Comparison of ENCODE assay signal across 13 cellular contexts in the genomic region with DNA sequence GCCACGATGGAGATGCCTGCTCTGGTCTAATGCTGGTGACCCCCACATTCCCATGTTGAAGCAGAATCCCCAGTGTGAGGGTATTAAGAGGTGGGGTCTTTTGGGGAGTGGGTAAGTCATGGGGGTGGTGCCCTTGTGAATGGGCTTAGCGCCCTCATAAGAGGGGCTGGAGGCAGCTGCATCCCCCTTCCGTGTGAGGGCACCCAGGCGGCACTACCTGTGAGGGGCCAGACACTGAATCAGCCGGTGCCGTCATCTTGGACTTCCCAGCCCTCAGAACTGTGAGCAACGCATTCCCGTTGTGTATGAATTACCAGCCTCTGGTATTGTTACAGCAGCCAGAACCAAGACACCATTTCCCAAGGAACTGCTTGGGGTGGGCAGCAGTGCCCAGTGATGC. TPM values are rescaled to one million over a fixed set of nuclear protein-coding genes. Genes with fewer than 3 reads are reported as not detected.
DNase-seq lines count a peak whose midpoint lies in the region; ATAC-seq, FAIRE-seq and TF ChIP-seq lines count a peak whose summit lies in the region.
"Had no signal": no experiment of that assay in that cellular context is flagged by ENCODE, and none has a peak within 500 bp of the region (broad histone marks: within the 10 kb centered on the region; RNA-seq: fewer than 3 reads in every experiment).

No MANE protein-coding gene starts in this region.

- peaks cover 8% of the 10 kb centered on the region for H3K27me3 Mint-ChIP-seq in activated T-cell treated with anti-CD3 and anti-CD28 coated beads, Interleukin-2, amount 50 U/mL, for 24 hours
- H3K27me3 Mint-ChIP-seq in activated T-cell treated with anti-CD3 and anti-CD28 coated beads, Interleukin-2, amount 50 U/mL, for 4 hours (ENCODE audit: low read depth), result peaks cover 4% of the 10 kb centered on the region
- H3K27me3 Mint-ChIP-seq in chondrocyte (ENCODE audit: low read depth), result no peaks in the 10 kb centered on the region
- H3K27me3 Mint-ChIP-seq: CD4-positive, CD25-positive, alpha-beta regulatory T cell had no signal

- H3K27ac Mint-ChIP-seq in activated T-cell treated with anti-CD3 and anti-CD28 coated beads, Interleukin-2, amount 50 U/mL, for 24 hours, result no peak overlapping the region
- H3K27ac Mint-ChIP-seq in chondrocyte (ENCODE audit: unreplicated experiment), result no peak overlapping the region
- H3K27ac Mint-ChIP-seq: CD4-positive, CD25-positive, alpha-beta regulatory T cell had no signal

- H3K36me3 ChIP-seq in kidney (ENCODE audit: control insufficient read depth in 1 of 2, insufficient read depth in 2 of 2, low read length in 2 of 2) (no peaks in the 10 kb centered on the region), mucosa of descending colon (ENCODE audit: low read depth) (no peaks in the 10 kb centered on the region)
- H3K36me3 ChIP-seq: BLaER1 treated with 17β-estradiol and CSF1 and Interleukin-3, amounts not matched to agents 10 nM and 100 nM had no signal

- no peak for TF ChIP-seq CTCF in chondrocyte (IDR thresholded peaks at IDR 0.05)
- TF ChIP-seq CTCF in kidney (IDR thresholded peaks at IDR 0.05; ENCODE audit: borderline replicate concordance, extremely low read depth, insufficient read depth), result no peak
- no peak for TF ChIP-seq CTCF in mucosa of descending colon (IDR thresholded peaks at IDR 0.05)

- H3K9ac ChIP-seq in kidney (ENCODE audit: low read length in 2 of 2), result no peak overlapping the region
- H3K9ac ChIP-seq: BLaER1 treated with 17β-estradiol and CSF1 and Interleukin-3, amounts not matched to agents 10 nM and 100 nM had no signal

- ATAC-seq in activated T-cell treated with anti-CD3 and anti-CD28 coated beads, Interleukin-2, amount 50 U/mL, for 4 hours, result no peak
- no peak for ATAC-seq in sciatic nerve
- ATAC-seq in mucosa of descending colon, result no peak

- H3K36me3 Mint-ChIP-seq in activated T-cell treated with anti-CD3 and anti-CD28 coated beads, Interleukin-2, amount 50 U/mL, for 24 hours (ENCODE audit: low read depth), result no peaks in the 10 kb centered on the region
- H3K36me3 Mint-ChIP-seq in activated T-cell treated with anti-CD3 and anti-CD28 coated beads, Interleukin-2, amount 50 U/mL, for 4 hours (ENCODE audit: insufficient read depth), result no peaks in the 10 kb centered on the region
- H3K36me3 Mint-ChIP-seq in chondrocyte (ENCODE audit: low read depth), result no peaks in the 10 kb centered on the region
- H3K36me3 Mint-ChIP-seq: CD4-positive, CD25-positive, alpha-beta regulatory T cell had no signal

- TF ChIP-seq POLR2A in GM12891 (IDR thresholded peaks at IDR 0.05; ENCODE audit: low read depth, low read length), result no peak

- H3K27ac ChIP-seq in kidney (ENCODE audit: low read depth in 2 of 2, low read length in 2 of 2), result no peak overlapping the region

- H3K9me3 ChIP-seq in kidney (ENCODE audit: control insufficient read depth in 1 of 2, low read length in 2 of 2) (no peaks in the 10 kb centered on the region), mucosa of descending colon (no peaks in the 10 kb centered on the region)

- intact Hi-C loops in kidney (cut with DNase I), result no loop called here
- intact Hi-C loops in sciatic nerve (cut with DNase I), result no loop called here
- intact Hi-C loops in mucosa of descending colon (cut with DNase I, micrococcal nuclease), result no loop called here

- peak; percentile 3 for DNase-seq in activated T-cell treated with anti-CD3 and anti-CD28 coated beads, Interleukin-2, amount 50 U/mL, for 24 hours
- no peak for DNase-seq in activated T-cell treated with anti-CD3 and anti-CD28 coated beads, Interleukin-2, amount 50 U/mL, for 4 hours
- DNase-seq in chondrocyte (ENCODE audit: low spot score), result peak; percentile 73
- peak; percentile 61 for DNase-seq in kidney
- DNase-seq in sciatic nerve (ENCODE audit: low spot score), result peak; percentile 43
- no peak for DNase-seq in mucosa of descending colon
- DNase-seq in GM12891 (ENCODE audit: insufficient read length, low spot score), result no peak
- DNase-seq: ACHN; CD4-positive, CD25-positive, alpha-beta regulatory T cell; DMS53; H7 had no signal

- no peak overlapping the region for H3K4me3 ChIP-seq in kidney (ENCODE audit: low read length in 2 of 2)
- no peak overlapping the region for H3K4me3 ChIP-seq in mucosa of descending colon
- H3K4me3 ChIP-seq: BLaER1 treated with 17β-estradiol and CSF1 and Interleukin-3, amounts not matched to agents 10 nM and 100 nM had no signal

- no peaks in the 10 kb centered on the region for H3K9me3 Mint-ChIP-seq in activated T-cell treated with anti-CD3 and anti-CD28 coated beads, Interleukin-2, amount 50 U/mL, for 24 hours
- no peaks in the 10 kb centered on the region for H3K9me3 Mint-ChIP-seq in activated T-cell treated with anti-CD3 and anti-CD28 coated beads, Interleukin-2, amount 50 U/mL, for 4 hours
- H3K9me3 Mint-ChIP-seq in chondrocyte (ENCODE audit: low read depth), result peaks cover 3% of the 10 kb centered on the region
- H3K9me3 Mint-ChIP-seq: CD4-positive, CD25-positive, alpha-beta regulatory T cell had no signal

- H3K4me1 ChIP-seq in kidney (ENCODE audit: control insufficient read depth in 1 of 2, insufficient read depth in 1 of 2, low read depth in 1 of 2, low read length in 2 of 2) (no peaks in the 10 kb centered on the region), mucosa of descending colon (ENCODE audit: low read depth) (no peaks in the 10 kb centered on the region)

- FAIRE-seq in kidney (lab: Jason Lieb, UNC) (no peak), GM12891 (lab: Jason Lieb, UNC) (no peak)
- FAIRE-seq: GM18507 had no signal

- H3K4me3 Mint-ChIP-seq in activated T-cell treated with anti-CD3 and anti-CD28 coated beads, Interleukin-2, amount 50 U/mL, for 24 hours, result no peak overlapping the region
- no peak overlapping the region for H3K4me3 Mint-ChIP-seq in activated T-cell treated with anti-CD3 and anti-CD28 coated beads, Interleukin-2, amount 50 U/mL, for 4 hours
- H3K4me3 Mint-ChIP-seq in chondrocyte (ENCODE audit: unreplicated experiment), result no peak overlapping the region
- H3K4me3 Mint-ChIP-seq: CD4-positive, CD25-positive, alpha-beta regulatory T cell had no signal

- H3K4me1 Mint-ChIP-seq in activated T-cell treated with anti-CD3 and anti-CD28 coated beads, Interleukin-2, amount 50 U/mL, for 24 hours (ENCODE audit: low read depth), result no peaks in the 10 kb centered on the region
- H3K4me1 Mint-ChIP-seq in activated T-cell treated with anti-CD3 and anti-CD28 coated beads, Interleukin-2, amount 50 U/mL, for 4 hours (ENCODE audit: low read depth), result no peaks in the 10 kb centered on the region
- H3K4me1 Mint-ChIP-seq in chondrocyte (ENCODE audit: low read depth), result no peaks in the 10 kb centered on the region
- H3K4me1 Mint-ChIP-seq: CD4-positive, CD25-positive, alpha-beta regulatory T cell had no signal

TF ChIP-seq in GM12891, 5 proteins besides CTCF, POLR2A, EP300 and RAD21:
- no peak for TF ChIP-seq PAX5 (IDR thresholded peaks at IDR 0.05; ENCODE audit: insufficient read depth, low read length, severe bottlenecking)
- TF ChIP-seq SPI1 (IDR thresholded peaks at IDR 0.05; ENCODE audit: low read depth, low read length), result no peak
- TF ChIP-seq TAF1 (IDR thresholded peaks at IDR 0.05; ENCODE audit: low read depth, low read length), result no peak
- TF ChIP-seq POU2F2 (IDR thresholded peaks at IDR 0.05; ENCODE audit: low read depth, low read length), result no peak
- no peak for TF ChIP-seq POLR2AphosphoS5 (IDR thresholded peaks at IDR 0.05; ENCODE audit: low read depth, low read length)

RNA-seq across cellular contexts. Expression of a gene that starts 27.0 kb away (rescaled TPM):
- total RNA-seq in activated T-cell treated with anti-CD3 and anti-CD28 coated beads, Interleukin-2, amount 50 U/mL, for 4 hours, result 10 to 100 TPM; 17.2 to 19.5 (median 18.4) TPM
- total RNA-seq in chondrocyte (43.4 to 49.6 TPM (median 44.9 TPM) in 3 replicates), kidney (73.9 TPM), sciatic nerve (118 TPM), mucosa of descending colon (10 to 100 TPM; 36.1 to 75.7 (median 56.1) TPM)
- polyA plus RNA-seq in kidney (ENCODE audit: insufficient read depth, low read depth, low replicate concordance), result 88.1 TPM
- 0.28 TPM for polyA plus RNA-seq in GM12891 (2012; ENCODE audit: low read depth, missing spikeins)

Comparison
In these comparisons a context has a peak if more than half of its experiments do, and no peak if none do; other contexts are left out.
1. DNase-seq: peak in activated T-cell treated with anti-CD3 and anti-CD28 coated beads, Interleukin-2, amount 50 U/mL, for 24 hours (single experiment), chondrocyte (single experiment), kidney (single experiment) and sciatic nerve (single experiment); none in activated T-cell treated with anti-CD3 and anti-CD28 coated beads, Interleukin-2, amount 50 U/mL, for 4 hours (single experiment), mucosa of descending colon (0 of 3) and GM12891 (single experiment).